8 cellular contexts compared by ENCODE assay signal in genomic region chr7:30510124-30511074, GRCh38. TPM values are rescaled to one million over a fixed set of nuclear protein-coding genes. Genes with fewer than 3 reads are reported as not detected.
DNase-seq lines count a peak whose midpoint lies in the region; ATAC-seq and TF ChIP-seq lines count a peak whose summit lies in the region.

No MANE protein-coding gene starts in this region.

- peaks cover 4% of the 10 kb centered on the region for H3K9me3 Mint-ChIP-seq in activated CD8-positive, alpha-beta memory T cell treated with anti-CD3 and anti-CD28 coated beads, Interleukin-2, amount 10 ng/mL, durations not matched to agents 7 days and 5 days (ENCODE audit: low read depth)
- H3K9me3 Mint-ChIP-seq in chondrocyte (ENCODE audit: low read depth) (no peaks in the 10 kb centered on the region), memory B cell (no peaks in the 10 kb centered on the region)

- TF ChIP-seq CTCF in RWPE2 (IDR thresholded peaks at IDR 0.05; ENCODE audit: poor library complexity, severe bottlenecking): peak; percentile 86
- peak; percentile 92 for TF ChIP-seq CTCF in chondrocyte (IDR thresholded peaks at IDR 0.05)

- H3K4me3 Mint-ChIP-seq in activated CD8-positive, alpha-beta memory T cell treated with anti-CD3 and anti-CD28 coated beads, Interleukin-2, amount 10 ng/mL, durations not matched to agents 7 days and 5 days: no peak overlapping the region
- no peak overlapping the region for H3K4me3 Mint-ChIP-seq in chondrocyte (ENCODE audit: unreplicated experiment)
- no peak overlapping the region for H3K4me3 Mint-ChIP-seq in memory B cell

- peaks cover 8% of the 10 kb centered on the region for H3K36me3 Mint-ChIP-seq in activated CD8-positive, alpha-beta memory T cell treated with anti-CD3 and anti-CD28 coated beads, Interleukin-2, amount 10 ng/mL, durations not matched to agents 7 days and 5 days
- H3K36me3 Mint-ChIP-seq in chondrocyte (ENCODE audit: low read depth) (no peaks in the 10 kb centered on the region), memory B cell (peaks cover 3% of the 10 kb centered on the region)

- no peak overlapping the region for H3K27ac ChIP-seq in RWPE2 (ENCODE audit: poor library complexity, severe bottlenecking)

- H3K36me3 ChIP-seq in RWPE2 (ENCODE audit: low read depth): no peaks in the 10 kb centered on the region

- H3K4me1 Mint-ChIP-seq in activated CD8-positive, alpha-beta memory T cell treated with anti-CD3 and anti-CD28 coated beads, Interleukin-2, amount 10 ng/mL, durations not matched to agents 7 days and 5 days: peaks cover 21% of the 10 kb centered on the region
- H3K4me1 Mint-ChIP-seq in chondrocyte (ENCODE audit: low read depth) (peaks cover 6% of the 10 kb centered on the region), memory B cell (no peaks in the 10 kb centered on the region)

- H3K27me3 ChIP-seq in RWPE2 (ENCODE audit: insufficient read depth, poor library complexity, severe bottlenecking): no peaks in the 10 kb centered on the region

- peak; percentile 54 for DNase-seq in activated CD8-positive, alpha-beta memory T cell treated with anti-CD3 and anti-CD28 coated beads, Interleukin-2, amount 10 ng/mL, durations not matched to agents 7 days and 5 days
- DNase-seq in activated CD8-positive, alpha-beta memory T cell treated with anti-CD3 and anti-CD28 coated beads for 24 hours: no peak
- no peak for DNase-seq in RWPE2 (ENCODE audit: low spot score)
- DNase-seq in chondrocyte (ENCODE audit: low spot score): no peak
- no peak for DNase-seq in memory B cell (ENCODE audit: low spot score in 2 of 2)

- no peaks in the 10 kb centered on the region for H3K27me3 Mint-ChIP-seq in activated CD8-positive, alpha-beta memory T cell treated with anti-CD3 and anti-CD28 coated beads, Interleukin-2, amount 10 ng/mL, durations not matched to agents 7 days and 5 days
- H3K27me3 Mint-ChIP-seq in chondrocyte (ENCODE audit: low read depth): no peaks in the 10 kb centered on the region
- H3K27me3 Mint-ChIP-seq in memory B cell: no peaks in the 10 kb centered on the region

- CTCF ChIA-PET in activated CD8-positive, alpha-beta memory T cell treated with anti-CD3 and anti-CD28 coated beads, Interleukin-2, amount 10 ng/mL, durations not matched to agents 7 days and 5 days (lab: Charles Lee): interaction anchor here (0.6 to 4.1 kb wide), 14 partner anchors 8 to 259 kb away, joined by 3 to 42 read pairs (median 3); partner anchors contain the start of gene NOD1

- H3K4me1 ChIP-seq in RWPE2 (ENCODE audit: insufficient read depth, poor library complexity, severe bottlenecking): peaks cover 3% of the 10 kb centered on the region

- no peak overlapping the region for H3K4me3 ChIP-seq in RWPE2 (ENCODE audit: severe bottlenecking)

- no peak overlapping the region for H3K27ac Mint-ChIP-seq in activated CD8-positive, alpha-beta memory T cell treated with anti-CD3 and anti-CD28 coated beads, Interleukin-2, amount 10 ng/mL, durations not matched to agents 7 days and 5 days
- H3K27ac Mint-ChIP-seq in chondrocyte (ENCODE audit: unreplicated experiment) (no peak overlapping the region), memory B cell (no peak overlapping the region)

- ATAC-seq in activated CD8-positive, alpha-beta memory T cell treated with anti-CD3 and anti-CD28 coated beads, Interleukin-2, amount 10 ng/mL, durations not matched to agents 7 days and 5 days: peak; percentile 68
- ATAC-seq in HG03103 (IDR thresholded peaks at IDR 0.05; ENCODE audit: low read depth, unreplicated experiment) (peak; percentile 58), RWPE2 (ENCODE audit: low read depth) (peak; percentile 68; the same call in 1 of the 3 replicates), memory B cell (ENCODE audit: low read depth) (peak; percentile 52), HG03521 (IDR thresholded peaks at IDR 0.05; ENCODE audit: unreplicated experiment) (no peak), HG03159 (IDR thresholded peaks at IDR 0.05; ENCODE audit: unreplicated experiment) (no peak)

- no peaks in the 10 kb centered on the region for H3K9me3 ChIP-seq in RWPE2 (ENCODE audit: severe bottlenecking)

RNA-seq across cellular contexts. Expression of gene GGCT, which starts 5.8 kb away (rescaled TPM):
- total RNA-seq in activated CD8-positive, alpha-beta memory T cell treated with anti-CD3 and anti-CD28 coated beads, Interleukin-2, amount 10 ng/mL, durations not matched to agents 7 days and 5 days: 10 to 100 TPM; 46.1 to 58.8 TPM
- 24.4 to 31.5 TPM (median 25.6 TPM) in 3 replicates for total RNA-seq in chondrocyte

RNA-seq across cellular contexts. Expression of gene NOD1, which starts 31.8 kb away (rescaled TPM):
- total RNA-seq in activated CD8-positive, alpha-beta memory T cell treated with anti-CD3 and anti-CD28 coated beads, Interleukin-2, amount 10 ng/mL, durations not matched to agents 7 days and 5 days: 10 to 100 TPM; 20.8 to 36.9 TPM
- total RNA-seq in chondrocyte: 6.0 to 8.2 TPM (median 6.6 TPM) in 3 replicates

Comparison
In these comparisons a context has a peak if more than half of its experiments do, and no peak if none do; other contexts are left out.
1. ATAC-seq: peak in activated CD8-positive, alpha-beta memory T cell treated with anti-CD3 and anti-CD28 coated beads, Interleukin-2, amount 10 ng/mL, durations not matched to agents 7 days and 5 days (single experiment), HG03103 (single experiment), RWPE2 (single experiment) and memory B cell (single experiment); none in HG03521 (single experiment) and HG03159 (single experiment).